Comparison of ENCODE assay signal across 12 cellular contexts in the genomic region with DNA sequence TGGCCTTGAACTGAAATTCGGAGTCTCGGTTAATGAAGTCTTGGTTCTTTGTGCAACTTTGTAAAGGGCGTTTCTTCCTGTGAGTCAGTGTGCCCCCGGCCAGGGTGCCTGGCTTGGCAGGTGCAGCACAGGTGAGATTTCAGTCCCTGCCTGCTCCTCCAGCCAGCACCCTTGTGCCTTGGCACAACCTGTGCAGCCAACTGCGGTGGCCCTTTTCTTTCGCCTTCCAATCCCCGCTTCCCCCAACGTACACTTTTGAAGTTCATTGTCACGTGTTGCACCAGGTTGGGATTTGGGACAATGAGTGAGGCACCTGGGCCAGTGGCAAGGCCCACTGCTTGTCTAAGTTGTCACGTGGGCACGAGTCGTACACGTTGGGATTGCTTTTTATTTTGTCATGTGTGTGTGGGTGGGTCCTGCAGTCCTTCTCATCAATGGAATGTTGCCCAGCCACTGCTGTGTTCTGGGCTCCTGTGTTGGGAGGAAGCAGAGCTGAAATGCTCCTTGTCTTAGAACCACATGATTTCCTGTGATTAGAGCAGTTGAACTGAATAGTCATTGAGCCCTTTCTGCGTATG.
A peak's percentile ranks its signal among the peaks of the same experiment; 100 is the strongest.
DNase-seq lines count a peak whose midpoint lies in the region; ATAC-seq, FAIRE-seq and TF ChIP-seq lines count a peak whose summit lies in the region.
"Had no signal": no experiment of that assay in that cellular context is flagged by ENCODE, and none has a peak within 500 bp of the region (broad histone marks: within the 10 kb centered on the region; RNA-seq: fewer than 3 reads in every experiment).

No MANE protein-coding gene starts in this region.

- intact Hi-C loops in body of pancreas (cut with DNase I) = no loop called here
- intact Hi-C loops in lower lobe of right lung (cut with DNase I) = no loop called here

- peak; percentile 69; the same call in 1 of the 2 replicates for TF ChIP-seq EP300 in Ishikawa (IDR thresholded peaks at IDR 0.05; ENCODE audit: borderline replicate concordance)

- peak in 2 of 3 donors; percentile 16 to 41 for TF ChIP-seq POLR2A in body of pancreas (IDR thresholded peaks at IDR 0.05)

- peak; percentile 42 for DNase-seq in A172 (ENCODE audit: low spot score)
- peak; percentile 59 to 92 (median 76) for DNase-seq in body of pancreas
- peak; percentile 82 for DNase-seq in lower lobe of right lung
- no peak for DNase-seq in DMS 273 treated with DMSO at 0.1 percent for 48 hours (lab: John Stamatoyannopoulos, UW)
- no peak for DNase-seq in D721Med (ENCODE audit: insufficient read length, low spot score)
- no peak for DNase-seq in urothelium cell line (ENCODE audit: low spot score)
- DNase-seq: activated naive CD4-positive, alpha-beta T cell treated with Interleukin-2 at 50 U/mL for 16 hours; NCI-H2171 treated with DMSO at 0.1 percent for 48 hours had no signal

- ATAC-seq in body of pancreas (peak; percentile 82), lower lobe of right lung (peak; percentile 88 to 90), HG02885 (IDR thresholded peaks at IDR 0.05; ENCODE audit: poor library complexity, unreplicated experiment) (no peak)

- TF ChIP-seq CTCF in body of pancreas (IDR thresholded peaks at IDR 0.05) = peak in 1 of 7 experiments; percentile 4
- TF ChIP-seq CTCF in lower lobe of right lung (IDR thresholded peaks at IDR 0.05) = no peak
- TF ChIP-seq CTCF in D721Med (IDR thresholded peaks at IDR 0.05; ENCODE audit: insufficient read depth, missing control alignments) = no peak

- no peaks in the 10 kb centered on the region for H3K9me3 ChIP-seq in body of pancreas
- H3K9me3 ChIP-seq in lower lobe of right lung = no peaks in the 10 kb centered on the region

- TF ChIP-seq RAD21 in Ishikawa (IDR thresholded peaks at IDR 0.05; ENCODE audit: low read depth) = no peak

- H3K4me3 ChIP-seq in body of pancreas = no peak overlapping the region
- H3K4me3 ChIP-seq in lower lobe of right lung = no peak overlapping the region

- 51 to 68% methylated on average over 14 of the region's 14 CpGs for WGBS in body of pancreas, 2 donors

- peaks cover 23% of the 10 kb centered on the region for H3K4me1 ChIP-seq in body of pancreas
- peaks cover 50% of the 10 kb centered on the region for H3K4me1 ChIP-seq in lower lobe of right lung

- H3K27me3 ChIP-seq in body of pancreas (no peaks in the 10 kb centered on the region), lower lobe of right lung (ENCODE audit: low read depth) (no peaks in the 10 kb centered on the region)

- H3K36me3 ChIP-seq in body of pancreas (replicated peaks in 1 of 2; ENCODE audit: insufficient read depth in 1 of 2, low read depth in 2 of 2) (no peaks in the 10 kb centered on the region), lower lobe of right lung (peaks cover 8% of the 10 kb centered on the region)

- H3K27ac ChIP-seq in body of pancreas (peak overlapping the region; percentile 15 to 74 (median 60)), lower lobe of right lung (peak overlapping the region; percentile 58)
- H3K27ac ChIP-seq: C4-2B had no signal

- FAIRE-seq in D721Med (lab: Jason Lieb, UNC) = no peak
- no peak for FAIRE-seq in urothelium cell line (lab: Jason Lieb, UNC)
- FAIRE-seq: GM12892 had no signal

TF ChIP-seq in Ishikawa, 13 proteins besides CTCF, POLR2A, EP300 and RAD21:
- TF ChIP-seq, protein P1, sequence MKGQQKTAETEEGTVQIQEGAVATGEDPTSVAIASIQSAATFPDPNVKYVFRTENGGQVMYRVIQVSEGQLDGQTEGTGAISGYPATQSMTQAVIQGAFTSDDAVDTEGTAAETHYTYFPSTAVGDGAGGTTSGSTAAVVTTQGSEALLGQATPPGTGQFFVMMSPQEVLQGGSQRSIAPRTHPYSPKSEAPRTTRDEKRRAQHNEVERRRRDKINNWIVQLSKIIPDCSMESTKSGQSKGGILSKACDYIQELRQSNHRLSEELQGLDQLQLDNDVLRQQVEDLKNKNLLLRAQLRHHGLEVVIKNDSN (IDR thresholded peaks at IDR 0.05) = peak; percentile 93
- TF ChIP-seq, protein P2, sequence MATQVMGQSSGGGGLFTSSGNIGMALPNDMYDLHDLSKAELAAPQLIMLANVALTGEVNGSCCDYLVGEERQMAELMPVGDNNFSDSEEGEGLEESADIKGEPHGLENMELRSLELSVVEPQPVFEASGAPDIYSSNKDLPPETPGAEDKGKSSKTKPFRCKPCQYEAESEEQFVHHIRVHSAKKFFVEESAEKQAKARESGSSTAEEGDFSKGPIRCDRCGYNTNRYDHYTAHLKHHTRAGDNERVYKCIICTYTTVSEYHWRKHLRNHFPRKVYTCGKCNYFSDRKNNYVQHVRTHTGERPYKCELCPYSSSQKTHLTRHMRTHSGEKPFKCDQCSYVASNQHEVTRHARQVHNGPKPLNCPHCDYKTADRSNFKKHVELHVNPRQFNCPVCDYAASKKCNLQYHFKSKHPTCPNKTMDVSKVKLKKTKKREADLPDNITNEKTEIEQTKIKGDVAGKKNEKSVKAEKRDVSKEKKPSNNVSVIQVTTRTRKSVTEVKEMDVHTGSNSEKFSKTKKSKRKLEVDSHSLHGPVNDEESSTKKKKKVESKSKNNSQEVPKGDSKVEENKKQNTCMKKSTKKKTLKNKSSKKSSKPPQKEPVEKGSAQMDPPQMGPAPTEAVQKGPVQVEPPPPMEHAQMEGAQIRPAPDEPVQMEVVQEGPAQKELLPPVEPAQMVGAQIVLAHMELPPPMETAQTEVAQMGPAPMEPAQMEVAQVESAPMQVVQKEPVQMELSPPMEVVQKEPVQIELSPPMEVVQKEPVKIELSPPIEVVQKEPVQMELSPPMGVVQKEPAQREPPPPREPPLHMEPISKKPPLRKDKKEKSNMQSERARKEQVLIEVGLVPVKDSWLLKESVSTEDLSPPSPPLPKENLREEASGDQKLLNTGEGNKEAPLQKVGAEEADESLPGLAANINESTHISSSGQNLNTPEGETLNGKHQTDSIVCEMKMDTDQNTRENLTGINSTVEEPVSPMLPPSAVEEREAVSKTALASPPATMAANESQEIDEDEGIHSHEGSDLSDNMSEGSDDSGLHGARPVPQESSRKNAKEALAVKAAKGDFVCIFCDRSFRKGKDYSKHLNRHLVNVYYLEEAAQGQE (IDR thresholded peaks at IDR 0.05; ENCODE audit: low read depth) = no peak
- TF ChIP-seq TAF1 (IDR thresholded peaks at IDR 0.05; ENCODE audit: low read depth) (no peak), TCF12 (IDR thresholded peaks at IDR 0.05; ENCODE audit: low read depth) (peak; percentile 84), TEAD4 (IDR thresholded peaks at IDR 0.05) (no peak), EGR1 (IDR thresholded peaks at IDR 0.05) (0 out of 2 replicates have a peak, but pooled peaks have one; percentile 53), ZBTB7A (IDR thresholded peaks at IDR 0.05; ENCODE audit: low read depth) (no peak), CEBPB (IDR thresholded peaks at IDR 0.05) (no peak), YY1 (IDR thresholded peaks at IDR 0.05; ENCODE audit: low read depth) (no peak), FOXM1 (IDR thresholded peaks at IDR 0.05; ENCODE audit: borderline replicate concordance, low read depth) (no peak; the same call in 1 of the 2 replicates), CREB1 (IDR thresholded peaks at IDR 0.05; ENCODE audit: low read depth) (no peak), NFIC (IDR thresholded peaks at IDR 0.05) (peak; percentile 65; the same call in 1 of the 2 replicates)
- TF ChIP-seq, protein P3, sequence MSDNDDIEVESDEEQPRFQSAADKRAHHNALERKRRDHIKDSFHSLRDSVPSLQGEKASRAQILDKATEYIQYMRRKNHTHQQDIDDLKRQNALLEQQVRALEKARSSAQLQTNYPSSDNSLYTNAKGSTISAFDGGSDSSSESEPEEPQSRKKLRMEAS (IDR thresholded peaks at IDR 0.05) = peak; percentile 78

Comparison
In these comparisons a context has a peak if more than half of its experiments do, and no peak if none do; other contexts are left out.
1. DNase-seq: peak in A172 (single experiment), body of pancreas (4 of 4) and lower lobe of right lung (single experiment); none in DMS 273 treated with DMSO at 0.1 percent for 48 hours (single experiment), D721Med (single experiment) and urothelium cell line (single experiment).